Comparison of ENCODE assay signal across 20 cellular contexts in the genomic region with DNA sequence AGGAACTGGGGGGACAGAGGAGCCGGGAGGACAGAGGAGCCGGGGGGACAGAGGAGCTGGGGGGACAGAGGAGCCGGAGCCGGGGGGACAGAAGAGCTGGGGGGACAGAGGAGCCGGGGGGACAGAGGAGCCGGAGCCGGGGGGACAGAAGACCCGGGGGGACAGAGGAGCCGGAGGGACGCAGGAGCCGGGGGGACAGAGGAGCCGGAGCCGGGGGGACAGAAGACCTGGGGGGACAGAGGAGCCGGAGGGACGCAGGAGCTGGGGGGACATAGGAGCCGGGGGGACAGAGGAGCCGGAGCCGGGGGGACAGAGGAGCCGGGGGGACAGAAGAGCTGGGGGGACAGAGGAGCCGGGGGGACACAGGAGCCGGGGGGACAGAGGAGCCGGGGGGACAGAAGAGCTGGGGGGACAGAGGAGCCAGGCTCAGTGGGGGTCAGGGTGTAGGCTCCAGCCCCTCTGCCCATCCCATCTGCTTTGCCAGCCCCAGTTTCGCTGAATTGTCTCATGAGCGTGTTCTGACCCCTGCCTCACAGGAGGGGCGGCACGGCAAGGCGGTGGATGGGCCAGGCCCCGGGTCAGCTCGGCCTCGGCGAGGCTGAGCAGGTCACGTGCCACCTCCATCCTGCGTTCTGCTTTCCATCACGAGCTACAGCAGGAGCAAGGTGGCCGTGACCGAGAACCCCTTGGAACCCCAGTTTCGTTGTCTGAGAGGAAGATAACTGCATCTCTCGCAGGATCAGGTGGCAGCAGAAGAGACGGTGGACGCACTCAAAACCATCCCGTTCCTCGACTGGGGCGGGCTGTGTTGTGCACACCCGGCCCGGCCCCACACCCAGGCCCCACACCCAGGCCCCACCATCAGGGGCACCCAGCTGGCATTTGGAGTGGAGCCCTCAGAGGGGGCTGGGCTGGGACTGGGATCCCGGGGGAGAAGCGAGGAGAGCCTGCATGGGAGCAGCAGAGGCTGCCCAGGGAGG. TPM values are rescaled to one million over a fixed set of nuclear protein-coding genes. Genes with fewer than 3 reads are reported as not detected.
A peak's percentile ranks its signal among the peaks of the same experiment; 100 is the strongest.
DNase-seq lines count a peak whose midpoint lies in the region; ATAC-seq and TF ChIP-seq lines count a peak whose summit lies in the region.
"Had no signal": no experiment of that assay in that cellular context is flagged by ENCODE, and none has a peak within 500 bp of the region (broad histone marks: within the 10 kb centered on the region; RNA-seq: fewer than 3 reads in every experiment).

No MANE protein-coding gene starts in this region.

- peaks cover 9% of the 10 kb centered on the region for H3K36me3 Mint-ChIP-seq in brain
- H3K36me3 Mint-ChIP-seq in stimulated activated naive B cell treated with anti-CD40 and anti-IgM and Interleukin-4, amounts not matched to agents 10 μg/mL and 1 μg/mL and 100 μg/mL, for 72 hours, result peaks cover 6 to 18% of the 10 kb centered on the region in 2 donors

- peak overlapping the region in 3 of 5 experiments; percentile 51 to 96 (median 94) for H3K27ac Mint-ChIP-seq in brain
- H3K27ac Mint-ChIP-seq in stimulated activated naive B cell treated with anti-CD40 and anti-IgM and Interleukin-4, amounts not matched to agents 10 μg/mL and 1 μg/mL and 100 μg/mL, for 72 hours, result no peak overlapping the region
- H3K27ac Mint-ChIP-seq: activated CD8-positive, alpha-beta T cell treated with anti-CD3 and anti-CD28 coated beads, Interleukin-2, amount 10 ng/mL, durations not matched to agents 7 days and 5 days had no signal

- peaks cover 19% of the 10 kb centered on the region for H3K27me3 Mint-ChIP-seq in brain
- H3K27me3 Mint-ChIP-seq in stimulated activated naive B cell treated with anti-CD40 and anti-IgM and Interleukin-4, amounts not matched to agents 10 μg/mL and 1 μg/mL and 100 μg/mL, for 72 hours, result peaks cover 50 to 66% of the 10 kb centered on the region in 2 donors

- H3K4me3 ChIP-seq in left ventricle myocardium inferior (peak overlapping the region; percentile 9), right atrium auricular region (no peak overlapping the region)
- H3K4me3 ChIP-seq: stomach, tibial nerve had no signal

- H3K27ac ChIP-seq in left ventricle myocardium inferior (replicated peaks) (no peak overlapping the region), right atrium auricular region (no peak overlapping the region)
- H3K27ac ChIP-seq: RWPE1, stomach, tibial nerve had no signal

- H3K36me3 ChIP-seq in left ventricle myocardium inferior, result no peaks in the 10 kb centered on the region
- no peaks in the 10 kb centered on the region for H3K36me3 ChIP-seq in right atrium auricular region
- H3K36me3 ChIP-seq: stomach had no signal

- ATAC-seq in stimulated activated naive B cell treated with anti-CD40 and anti-IgM and Interleukin-4, amounts not matched to agents 10 μg/mL and 1 μg/mL and 100 μg/mL, for 72 hours (replicated peaks), result no peak
- ATAC-seq: activated CD8-positive, alpha-beta T cell treated with anti-CD3 and anti-CD28 coated beads, Interleukin-2, amount 10 ng/mL, durations not matched to agents 7 days and 5 days had no signal

- intact Hi-C loops in left ventricle myocardium inferior (cut with micrococcal nuclease), result no loop called here

- H3K27me3 ChIP-seq in left ventricle myocardium inferior (ENCODE audit: low read depth) (peaks cover 75% of the 10 kb centered on the region), right atrium auricular region (peaks cover 0 to 6% of the 10 kb centered on the region in 2 donors)

- DNase-seq in left ventricle myocardium inferior (no peak), right atrium auricular region (ENCODE audit: low spot score) (no peak), NCI-H146 treated with DMSO at 0.1 percent for 48 hours (lab: John Stamatoyannopoulos, UW; ENCODE audit: unreplicated experiment) (no peak), NCI-H1105 treated with DMSO at 0.1 percent for 48 hours (lab: John Stamatoyannopoulos, UW) (no peak), AG08396 (ENCODE audit: low spot score) (no peak)
- no peak for DNase-seq in stimulated activated naive B cell treated with anti-CD40 and anti-IgM and Interleukin-4, amounts not matched to agents 10 μg/mL and 1 μg/mL and 100 μg/mL, for 72 hours
- DNase-seq: activated CD4-positive, CD25-positive, alpha-beta regulatory T cell treated with anti-CD3 and anti-CD28 coated beads, Interleukin-2, amount 50 U/mL, for 72 hours; activated CD8-positive, alpha-beta T cell treated with anti-CD3 and anti-CD28 coated beads, Interleukin-2, amount 10 ng/mL, durations not matched to agents 7 days and 5 days; activated gamma-delta T cell treated with Interleukin-2 at 50 U/mL for 16 hours; AML-193; glutamatergic neuron; H9; mesendoderm; NCI-H2029 treated with DMSO at 0.1 percent for 48 hours; stomach had no signal

- H3K9me3 ChIP-seq in left ventricle myocardium inferior (replicated peaks) (peaks cover 29% of the 10 kb centered on the region), right atrium auricular region (peaks cover 0 to 31% of the 10 kb centered on the region in 2 donors)

- no peak for TF ChIP-seq EP300 in Ishikawa (IDR thresholded peaks at IDR 0.05; ENCODE audit: borderline replicate concordance)

- H3K9me3 Mint-ChIP-seq in brain, result peaks cover 15 to 27% (median 21%) of the 10 kb centered on the region in 5 experiments
- H3K9me3 Mint-ChIP-seq in stimulated activated naive B cell treated with anti-CD40 and anti-IgM and Interleukin-4, amounts not matched to agents 10 μg/mL and 1 μg/mL and 100 μg/mL, for 72 hours, result peaks cover 7 to 13% of the 10 kb centered on the region in 2 donors

- TF ChIP-seq RAD21 in Ishikawa (IDR thresholded peaks at IDR 0.05; ENCODE audit: low read depth), result no peak

- H3K4me1 Mint-ChIP-seq in brain, result peaks cover 30% of the 10 kb centered on the region
- peaks cover 24 to 29% of the 10 kb centered on the region in 2 donors for H3K4me1 Mint-ChIP-seq in stimulated activated naive B cell treated with anti-CD40 and anti-IgM and Interleukin-4, amounts not matched to agents 10 μg/mL and 1 μg/mL and 100 μg/mL, for 72 hours

- H3K4me1 ChIP-seq in left ventricle myocardium inferior (peaks cover 17% of the 10 kb centered on the region), right atrium auricular region (peaks cover 0 to 18% of the 10 kb centered on the region in 2 donors)
- H3K4me1 ChIP-seq: Caco-2 had no signal

- no peak overlapping the region for H3K4me3 Mint-ChIP-seq in brain
- peak overlapping the region; percentile 14 to 36 for H3K4me3 Mint-ChIP-seq in stimulated activated naive B cell treated with anti-CD40 and anti-IgM and Interleukin-4, amounts not matched to agents 10 μg/mL and 1 μg/mL and 100 μg/mL, for 72 hours
- H3K4me3 Mint-ChIP-seq: activated CD8-positive, alpha-beta T cell treated with anti-CD3 and anti-CD28 coated beads, Interleukin-2, amount 10 ng/mL, durations not matched to agents 7 days and 5 days; H9 had no signal

- no peak for TF ChIP-seq CTCF in left ventricle myocardium inferior (IDR thresholded peaks at IDR 0.05; ENCODE audit: borderline replicate concordance)
- no peak for TF ChIP-seq CTCF in right atrium auricular region (IDR thresholded peaks at IDR 0.05)
- no peak for TF ChIP-seq CTCF in brain (conservative IDR thresholded peaks at IDR 0.05)

TF ChIP-seq in Ishikawa, 13 proteins besides CTCF, POLR2A, EP300 and RAD21:
- TF ChIP-seq ZBTB7A (IDR thresholded peaks at IDR 0.05; ENCODE audit: low read depth), result no peak
- no peak for TF ChIP-seq TCF12 (IDR thresholded peaks at IDR 0.05; ENCODE audit: low read depth)
- TF ChIP-seq, protein P1, sequence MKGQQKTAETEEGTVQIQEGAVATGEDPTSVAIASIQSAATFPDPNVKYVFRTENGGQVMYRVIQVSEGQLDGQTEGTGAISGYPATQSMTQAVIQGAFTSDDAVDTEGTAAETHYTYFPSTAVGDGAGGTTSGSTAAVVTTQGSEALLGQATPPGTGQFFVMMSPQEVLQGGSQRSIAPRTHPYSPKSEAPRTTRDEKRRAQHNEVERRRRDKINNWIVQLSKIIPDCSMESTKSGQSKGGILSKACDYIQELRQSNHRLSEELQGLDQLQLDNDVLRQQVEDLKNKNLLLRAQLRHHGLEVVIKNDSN (IDR thresholded peaks at IDR 0.05), result peak; percentile 65

RNA-seq across cellular contexts. Expression of a gene that starts 26.1 kb away (rescaled TPM):
- total RNA-seq in left ventricle myocardium inferior (8.6 TPM), right atrium auricular region (1 to 10 TPM; 1.1 to 2.6 TPM)
- polyA plus RNA-seq in brain (ENCODE audit: insufficient read depth, low read depth, low replicate concordance), result 17.6 TPM
- total RNA-seq: activated CD8-positive, alpha-beta T cell treated with anti-CD3 and anti-CD28 coated beads, Interleukin-2, amount 10 ng/mL, durations not matched to agents 7 days and 5 days had no signal

Comparison
In these comparisons a context has a peak if more than half of its experiments do, and no peak if none do; other contexts are left out.
1. H3K4me3 Mint-ChIP-seq: peak in stimulated activated naive B cell treated with anti-CD40 and anti-IgM and Interleukin-4, amounts not matched to agents 10 μg/mL and 1 μg/mL and 100 μg/mL, for 72 hours (2 of 2); none in brain (0 of 5).